14 cellular contexts compared by ENCODE assay signal in genomic region chr6:161486326-161486725, GRCh38.
DNase-seq lines count a peak whose midpoint lies in the region; ATAC-seq lines count a peak whose summit lies in the region.
"Had no signal": no experiment of that assay in that cellular context is flagged by ENCODE, and none has a peak within 500 bp of the region (broad histone marks: within the 10 kb centered on the region; RNA-seq: fewer than 3 reads in every experiment).

No MANE protein-coding gene starts in this region.

- no peaks in the 10 kb centered on the region for H3K4me1 Mint-ChIP-seq in activated T-cell treated with anti-CD3 and anti-CD28 coated beads, Interleukin-2, amount 50 U/mL, for 4 hours (ENCODE audit: low read depth)
- H3K4me1 Mint-ChIP-seq in T-helper 2 cell treated with Interferon-gamma antibody and Interleukin-4, amounts not matched to agents 5 μg/mL and 100 μg/mL, for 36 hours (ENCODE audit: low read depth) = no peaks in the 10 kb centered on the region

- no peak for ATAC-seq in activated T-cell treated with anti-CD3 and anti-CD28 coated beads, Interleukin-2, amount 50 U/mL, for 4 hours
- ATAC-seq in GM18520 (IDR thresholded peaks at IDR 0.05; ENCODE audit: unreplicated experiment) = no peak
- ATAC-seq: stimulated activated naive CD8-positive, alpha-beta T cell treated with anti-CD3 and anti-CD28 coated beads, Interleukin-15, Interleukin-2, amounts not matched to agents 100 U/mL and 50 U/mL, for 24 hours had no signal

- H3K4me3 Mint-ChIP-seq in activated T-cell treated with anti-CD3 and anti-CD28 coated beads, Interleukin-2, amount 50 U/mL, for 4 hours = no peak overlapping the region
- no peak overlapping the region for H3K4me3 Mint-ChIP-seq in T-helper 2 cell treated with Interferon-gamma antibody and Interleukin-4, amounts not matched to agents 5 μg/mL and 100 μg/mL, for 36 hours
- H3K4me3 Mint-ChIP-seq: activated T-helper 1 cell treated with anti-CD3 and anti-CD28 coated beads, Interleukin-12 subunit alpha, Interleukin-12 subunit beta, Interleukin-2, Interleukin-4 antibody, amounts not matched to agents 30 ng/mL and 10 ng/mL and 1 ng/mL, durations not matched to agents 14 hours and 24 hours and 36 hours had no signal

- no peaks in the 10 kb centered on the region for H3K9me3 Mint-ChIP-seq in activated T-cell treated with anti-CD3 and anti-CD28 coated beads, Interleukin-2, amount 50 U/mL, for 4 hours
- H3K9me3 Mint-ChIP-seq in T-helper 2 cell treated with Interferon-gamma antibody and Interleukin-4, amounts not matched to agents 5 μg/mL and 100 μg/mL, for 36 hours = no peaks in the 10 kb centered on the region
- H3K9me3 Mint-ChIP-seq: activated T-helper 1 cell treated with anti-CD3 and anti-CD28 coated beads, Interleukin-12 subunit alpha, Interleukin-12 subunit beta, Interleukin-2, Interleukin-4 antibody, amounts not matched to agents 30 ng/mL and 10 ng/mL and 1 ng/mL, durations not matched to agents 14 hours and 24 hours and 36 hours had no signal

- no peaks in the 10 kb centered on the region for H3K36me3 Mint-ChIP-seq in activated T-cell treated with anti-CD3 and anti-CD28 coated beads, Interleukin-2, amount 50 U/mL, for 4 hours (ENCODE audit: insufficient read depth)
- no peaks in the 10 kb centered on the region for H3K36me3 Mint-ChIP-seq in T-helper 2 cell treated with Interferon-gamma antibody and Interleukin-4, amounts not matched to agents 5 μg/mL and 100 μg/mL, for 36 hours (ENCODE audit: low read depth)

- H3K27ac Mint-ChIP-seq in T-helper 2 cell treated with Interferon-gamma antibody and Interleukin-4, amounts not matched to agents 5 μg/mL and 100 μg/mL, for 36 hours = no peak overlapping the region
- H3K27ac Mint-ChIP-seq: activated T-helper 1 cell treated with anti-CD3 and anti-CD28 coated beads, Interleukin-12 subunit alpha, Interleukin-12 subunit beta, Interleukin-2, Interleukin-4 antibody, amounts not matched to agents 30 ng/mL and 10 ng/mL and 1 ng/mL, durations not matched to agents 14 hours and 24 hours and 36 hours had no signal

- DNase-seq in AG08395 (ENCODE audit: low spot score) = peak; percentile 35
- DNase-seq in LHCN-M2 (ENCODE audit: low read depth) = peak; percentile 66
- peak; percentile 72 for DNase-seq in astrocyte of the hippocampus (ENCODE audit: low read depth, low spot score)
- peak; percentile 30 for DNase-seq in iPS-NIHi7 (ENCODE audit: extremely low spot score)
- no peak for DNase-seq in activated T-cell treated with anti-CD3 and anti-CD28 coated beads, Interleukin-2, amount 50 U/mL, for 4 hours
- DNase-seq in stimulated activated CD4-positive, alpha-beta T cell treated with anti-CD3 and anti-CD28 coated beads, Interleukin-2, amount 100 ng/mL, for 24 hours = no peak
- no peak for DNase-seq in T-helper 2 cell treated with Interferon-gamma antibody and Interleukin-4, amounts not matched to agents 5 μg/mL and 100 μg/mL, for 36 hours (ENCODE audit: low spot score)
- DNase-seq: C1 segment of cervical spinal cord; colonic mucosa; NCI-H774; stimulated activated CD4-positive, alpha-beta T cell treated with anti-CD3 and anti-CD28 coated beads, Interleukin-15, amount 100 ng/mL, for 24 hours; stimulated activated naive CD8-positive, alpha-beta T cell treated with anti-CD3 and anti-CD28 coated beads, Interleukin-15, Interleukin-2, amounts not matched to agents 100 U/mL and 50 U/mL, for 24 hours had no signal

- H3K27me3 Mint-ChIP-seq in activated T-cell treated with anti-CD3 and anti-CD28 coated beads, Interleukin-2, amount 50 U/mL, for 4 hours (ENCODE audit: low read depth) = no peaks in the 10 kb centered on the region
- no peaks in the 10 kb centered on the region for H3K27me3 Mint-ChIP-seq in T-helper 2 cell treated with Interferon-gamma antibody and Interleukin-4, amounts not matched to agents 5 μg/mL and 100 μg/mL, for 36 hours (ENCODE audit: low read depth)

Comparison
In these comparisons a context has a peak if more than half of its experiments do, and no peak if none do; other contexts are left out.
1. DNase-seq: peak in AG08395 (single experiment), LHCN-M2 (single experiment), astrocyte of the hippocampus (single experiment) and iPS-NIHi7 (single experiment); none in activated T-cell treated with anti-CD3 and anti-CD28 coated beads, Interleukin-2, amount 50 U/mL, for 4 hours (single experiment), stimulated activated CD4-positive, alpha-beta T cell treated with anti-CD3 and anti-CD28 coated beads, Interleukin-2, amount 100 ng/mL, for 24 hours (0 of 2) and T-helper 2 cell treated with Interferon-gamma antibody and Interleukin-4, amounts not matched to agents 5 μg/mL and 100 μg/mL, for 36 hours (single experiment).